ENCODE assay signal across 8 cellular contexts in the genomic region with DNA sequence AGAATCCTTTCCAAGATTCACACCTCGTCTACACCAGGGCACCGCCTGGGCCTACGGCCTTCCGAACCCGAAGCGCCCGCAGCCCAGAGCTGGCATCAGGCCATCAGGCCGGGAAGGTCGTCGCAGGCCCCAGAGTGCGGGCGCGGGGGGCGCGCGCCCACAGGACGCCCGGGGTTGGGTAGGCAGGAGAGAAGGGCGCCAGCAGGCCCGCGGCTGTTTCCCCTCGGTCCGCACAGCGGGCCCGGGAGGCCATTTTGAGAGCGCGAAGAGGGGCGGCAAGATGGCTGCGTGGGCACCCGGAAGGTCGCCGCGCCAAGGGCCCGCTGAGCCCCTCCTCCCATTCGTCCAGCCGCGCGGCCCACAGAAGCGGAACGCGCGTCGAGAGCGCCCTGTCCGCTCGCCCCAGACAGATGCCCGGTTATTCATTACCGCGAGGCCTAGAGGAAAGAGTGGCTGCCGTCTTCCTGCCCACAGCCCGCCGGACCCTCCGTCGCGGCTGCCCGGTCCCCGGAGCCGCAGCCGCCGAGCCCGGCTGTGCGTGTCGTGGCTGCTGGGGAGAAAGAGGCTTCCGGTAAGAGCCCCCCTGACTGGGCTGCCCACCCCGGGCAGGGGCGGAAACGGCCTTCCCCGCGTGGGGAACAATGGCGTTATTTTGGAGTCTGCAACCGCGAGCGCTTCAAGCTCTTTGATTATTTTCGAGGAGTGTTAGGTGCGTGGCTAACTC. TPM values are rescaled to one million over a fixed set of nuclear protein-coding genes. Genes with fewer than 3 reads are reported as not detected.
DNase-seq lines count a peak whose midpoint lies in the region; TF ChIP-seq lines count a peak whose summit lies in the region.

No MANE protein-coding gene starts in this region.

- DNase-seq in GM20000 (ENCODE audit: low spot score): peak; percentile 49
- peak; percentile 45 for DNase-seq in activated naive CD8-positive, alpha-beta T cell treated with anti-CD3 and anti-CD28 coated beads for 36 hours
- no peak for DNase-seq in NCI-H748 treated with DMSO at 0.1 percent for 48 hours (lab: John Stamatoyannopoulos, UW)
- no peak for DNase-seq in thyroid gland
- no peak for DNase-seq in midbrain (lab: John Stamatoyannopoulos, UW)
- no peak for DNase-seq in C1 segment of cervical spinal cord (lab: John Stamatoyannopoulos, UW)

- peaks cover 9% of the 10 kb centered on the region for H3K4me1 Mint-ChIP-seq in activated naive CD8-positive, alpha-beta T cell treated with anti-CD3 and anti-CD28 coated beads for 36 hours

- TF ChIP-seq CTCF in GM20000 (IDR thresholded peaks at IDR 0.05; ENCODE audit: extremely low read depth, missing control alignments) (no peak), thyroid gland (IDR thresholded peaks at IDR 0.05) (no peak)

- peaks cover 64% of the 10 kb centered on the region for H3K27me3 Mint-ChIP-seq in activated naive CD8-positive, alpha-beta T cell treated with anti-CD3 and anti-CD28 coated beads for 36 hours

- H3K27ac ChIP-seq in iPS-18a (ENCODE audit: low read length) (no peak overlapping the region), thyroid gland (no peak overlapping the region)

- H3K27ac Mint-ChIP-seq in activated naive CD8-positive, alpha-beta T cell treated with anti-CD3 and anti-CD28 coated beads for 36 hours: peak overlapping the region; percentile 77

- H3K9me3 Mint-ChIP-seq in activated naive CD8-positive, alpha-beta T cell treated with anti-CD3 and anti-CD28 coated beads for 36 hours: no peaks in the 10 kb centered on the region

- H3K36me3 ChIP-seq in iPS-18a (ENCODE audit: control insufficient read depth, low read depth, low read length): no peaks in the 10 kb centered on the region
- H3K36me3 ChIP-seq in skeletal muscle satellite cell (ENCODE audit: insufficient read depth, low read length): no peaks in the 10 kb centered on the region
- H3K36me3 ChIP-seq in thyroid gland: no peaks in the 10 kb centered on the region

- H3K9ac ChIP-seq in iPS-18a (ENCODE audit: low read length) (no peak overlapping the region), skeletal muscle satellite cell (ENCODE audit: low read depth, low read length) (no peak overlapping the region)

- intact Hi-C loops in thyroid gland (cut with DNase I): no loop called here

- H3K36me3 Mint-ChIP-seq in activated naive CD8-positive, alpha-beta T cell treated with anti-CD3 and anti-CD28 coated beads for 36 hours: peaks cover 2% of the 10 kb centered on the region

- peak overlapping the region; percentile 26 for H3K4me3 ChIP-seq in iPS-18a (ENCODE audit: low read length)
- H3K4me3 ChIP-seq in skeletal muscle satellite cell (ENCODE audit: low read length): peak overlapping the region; percentile 39
- peak overlapping the region in 1 of 3 donors; percentile 8 for H3K4me3 ChIP-seq in thyroid gland (replicated peaks in 1 of 3)

- peak overlapping the region; percentile 41 for H3K4me2 ChIP-seq in skeletal muscle satellite cell (ENCODE audit: low read length)

- 16 to 36% methylated on average over 10 to 20 of the region's 75 CpGs for WGBS in thyroid gland, 2 donors

- no peak for TF ChIP-seq POLR2A in thyroid gland (IDR thresholded peaks at IDR 0.05)

- H3K27me3 ChIP-seq in iPS-18a (ENCODE audit: control insufficient read depth, insufficient read depth, low read length) (peaks cover 100% of the 10 kb centered on the region), skeletal muscle satellite cell (ENCODE audit: control insufficient read depth, insufficient read depth, low read length) (peaks cover 97% of the 10 kb centered on the region), thyroid gland (peaks cover 6% of the 10 kb centered on the region)

- H3K9me3 ChIP-seq in iPS-18a (ENCODE audit: control insufficient read depth, low read depth, low read length) (no peaks in the 10 kb centered on the region), skeletal muscle satellite cell (replicated peaks; ENCODE audit: low read length) (no peaks in the 10 kb centered on the region), thyroid gland (no peaks in the 10 kb centered on the region)

- H3K4me1 ChIP-seq in iPS-18a (ENCODE audit: control insufficient read depth, low read depth, low read length) (peaks cover 29% of the 10 kb centered on the region), skeletal muscle satellite cell (ENCODE audit: control insufficient read depth, insufficient read depth, low read length) (no peaks in the 10 kb centered on the region), thyroid gland (peaks cover 0 to 16% of the 10 kb centered on the region in 2 donors)

- H3K4me3 Mint-ChIP-seq in activated naive CD8-positive, alpha-beta T cell treated with anti-CD3 and anti-CD28 coated beads for 36 hours: peak overlapping the region; percentile 75

RNA-seq across cellular contexts. Expression of gene POLG, which starts 44.2 kb away (rescaled TPM):
- 100 to 1,000 TPM in 1 of 2 experiments, 10 to 100 TPM in 1; 96.1 to 102 TPM for total RNA-seq in activated naive CD8-positive, alpha-beta T cell treated with anti-CD3 and anti-CD28 coated beads for 36 hours
- 71.2 and 77.6 TPM in 2 replicates for total RNA-seq in skeletal muscle satellite cell (2012; rRNA removed)
- total RNA-seq in thyroid gland: 10 to 100 TPM; 31.2 to 78.8 (median 61.0) TPM

Comparison
In these comparisons a context has a peak if more than half of its experiments do, and no peak if none do; other contexts are left out.
1. DNase-seq: peak in GM20000 (single experiment) and activated naive CD8-positive, alpha-beta T cell treated with anti-CD3 and anti-CD28 coated beads for 36 hours (single experiment); none in NCI-H748 treated with DMSO at 0.1 percent for 48 hours (single experiment), thyroid gland (0 of 2), midbrain (single experiment) and C1 segment of cervical spinal cord (0 of 14).